17 cellular contexts compared by ENCODE assay signal in genomic region chr2:207763308-207763707, GRCh38. TPM values are rescaled to one million over a fixed set of nuclear protein-coding genes. Genes with fewer than 3 reads are reported as not detected.
DNase-seq lines count a peak whose midpoint lies in the region; FAIRE-seq and TF ChIP-seq lines count a peak whose summit lies in the region.
"Had no signal": no experiment of that assay in that cellular context is flagged by ENCODE, and none has a peak within 500 bp of the region (broad histone marks: within the 10 kb centered on the region; RNA-seq: fewer than 3 reads in every experiment).

No MANE protein-coding gene starts in this region.

- H3K4me1 ChIP-seq in Karpas-422 (ENCODE audit: low read length), result peaks cover 42% of the 10 kb centered on the region
- peaks cover 12 to 27% of the 10 kb centered on the region in 2 donors for H3K4me1 ChIP-seq in neuronal stem cell (ENCODE audit: control insufficient read depth in 2 of 2, insufficient read depth in 1 of 2, low read depth in 1 of 2, low read length in 2 of 2)
- peaks cover 14% of the 10 kb centered on the region for H3K4me1 ChIP-seq in CD8-positive, alpha-beta memory T cell (ENCODE audit: insufficient read depth, low read length)

- no peak overlapping the region for H3K14ac ChIP-seq in neuronal stem cell (ENCODE audit: low read length)

- no peak overlapping the region for H2BK120ac ChIP-seq in neuronal stem cell (ENCODE audit: low read depth, low read length)

- H3K9me3 Mint-ChIP-seq in CD8-positive, alpha-beta memory T cell, result peaks cover 0 to 2% (median 0%) of the 10 kb centered on the region in 5 donors
- H3K9me3 Mint-ChIP-seq: CD8-positive, alpha-beta T cell; IgD-negative memory B cell had no signal

- H2AFZ ChIP-seq in Karpas-422 (ENCODE audit: low read length), result no peak overlapping the region
- no peak overlapping the region for H2AFZ ChIP-seq in neuronal stem cell (ENCODE audit: low read length)
- H2AFZ ChIP-seq: GM23248 had no signal

- H3K4ac ChIP-seq in neuronal stem cell (ENCODE audit: low read length), result no peak overlapping the region

- no peaks in the 10 kb centered on the region for H3K36me3 Mint-ChIP-seq in CD8-positive, alpha-beta memory T cell
- H3K36me3 Mint-ChIP-seq: CD8-positive, alpha-beta T cell had no signal

- H3K27ac Mint-ChIP-seq in CD8-positive, alpha-beta memory T cell, result no peak overlapping the region
- H3K27ac Mint-ChIP-seq: CD8-positive, alpha-beta T cell; IgD-negative memory B cell had no signal

- no peak overlapping the region for H3K18ac ChIP-seq in neuronal stem cell (ENCODE audit: low read length)

- H2BK5ac ChIP-seq in neuronal stem cell (ENCODE audit: low read length), result no peak overlapping the region

- H3K27me3 ChIP-seq in Karpas-422 (ENCODE audit: low read length), result no peaks in the 10 kb centered on the region
- H3K27me3 ChIP-seq in neuronal stem cell (ENCODE audit: control insufficient read depth in 3 of 3, insufficient read depth in 3 of 3, low read depth in 1 of 3, low read length in 3 of 3), result no peaks in the 10 kb centered on the region
- H3K27me3 ChIP-seq in CD8-positive, alpha-beta memory T cell (ENCODE audit: insufficient read depth, low read length, poor library complexity, severe bottlenecking), result peaks cover 9% of the 10 kb centered on the region

- peaks cover 16 to 64% of the 10 kb centered on the region in 2 donors for H3K27me3 Mint-ChIP-seq in CD8-positive, alpha-beta memory T cell

- intact Hi-C loops in posterior cingulate gyrus (cut with DNase I), result no loop called here

- H3K36me3 ChIP-seq in Karpas-422 (ENCODE audit: insufficient read depth, low read length), result no peaks in the 10 kb centered on the region; the same call in 1 of the 2 replicates
- peaks cover 55 to 92% of the 10 kb centered on the region in 2 donors for H3K36me3 ChIP-seq in neuronal stem cell (replicated peaks in 1 of 2; ENCODE audit: control insufficient read depth in 2 of 2, insufficient read depth in 2 of 2, low read length in 2 of 2)
- H3K36me3 ChIP-seq in CD8-positive, alpha-beta memory T cell (ENCODE audit: insufficient read depth, low read length), result no peaks in the 10 kb centered on the region

- H3K9ac ChIP-seq in Karpas-422 (ENCODE audit: low read length), result peak overlapping the region; percentile 3
- H3K9ac ChIP-seq in neuronal stem cell (ENCODE audit: low read depth, low read length, poor library complexity), result peak overlapping the region; percentile 36
- H3K9ac ChIP-seq: GM23248 had no signal

- no CpG with 5 or more reads among the region's 3 CpGs for WGBS in neuronal stem cell (ENCODE audit: extremely low coverage in 2 of 2, insufficient read length in 2 of 2, insufficient replicate concordance in 1 of 2), 2 donors

- H3K27ac ChIP-seq in Karpas-422 (ENCODE audit: low read length), result peak overlapping the region; percentile 77
- H3K27ac ChIP-seq in neuronal stem cell (replicated peaks; ENCODE audit: low read length), result peak overlapping the region; percentile 61
- H3K27ac ChIP-seq in CD8-positive, alpha-beta memory T cell (ENCODE audit: low read depth, low read length), result no peak overlapping the region
- H3K27ac ChIP-seq: GM23248 had no signal

- H4K20me1 ChIP-seq in Karpas-422 (ENCODE audit: insufficient read depth, low read depth, low read length), result no peaks in the 10 kb centered on the region

- CTCF ChIA-PET in CD8-positive, alpha-beta memory T cell (lab: Charles Lee), result interaction anchor here (1.3 kb wide), 1 partner anchor 16 kb away, joined by 3 read pairs; no protein-coding TSS in a partner anchor

- no peaks in the 10 kb centered on the region for H3K79me1 ChIP-seq in neuronal stem cell (ENCODE audit: low read depth, low read length)

- TF ChIP-seq POLR2A in GM12891 (IDR thresholded peaks at IDR 0.05; ENCODE audit: low read depth, low read length), result no peak

- H3K4me2 ChIP-seq in Karpas-422 (ENCODE audit: low read depth, low read length, poor library complexity, severe bottlenecking), result peak overlapping the region; percentile 68
- H3K4me2 ChIP-seq in neuronal stem cell (ENCODE audit: insufficient read depth, low read length, poor library complexity, severe bottlenecking), result peak overlapping the region; percentile 79

- H3K4me3 ChIP-seq in Karpas-422 (ENCODE audit: low read length), result peak overlapping the region; percentile 28; the same call in 1 of the 2 replicates
- peak overlapping the region; percentile 15; the same call in 1 of the 2 replicates for H3K4me3 ChIP-seq in iPS-18c (ENCODE audit: insufficient read depth, low read depth, low read length)
- H3K4me3 ChIP-seq in neuronal stem cell (ENCODE audit: low read length in 2 of 2), result peak overlapping the region in 1 of 2 donors; percentile 73
- H3K4me3 ChIP-seq in CD8-positive, alpha-beta memory T cell (ENCODE audit: low read length), result no peak overlapping the region
- H3K4me3 ChIP-seq: GM23248 had no signal

- no peak overlapping the region for H3K4me3 Mint-ChIP-seq in CD8-positive, alpha-beta memory T cell
- H3K4me3 Mint-ChIP-seq: CD8-positive, alpha-beta T cell; IgD-negative memory B cell had no signal

- H2BK15ac ChIP-seq in neuronal stem cell (ENCODE audit: low read length), result no peak overlapping the region

- POLR2A ChIA-PET in CD8-positive, alpha-beta memory T cell (lab: Charles Lee), result no interaction called here

- H3K23ac ChIP-seq in neuronal stem cell (ENCODE audit: low read depth, low read length, poor library complexity), result no peak overlapping the region

- no peak overlapping the region for H4K91ac ChIP-seq in neuronal stem cell (ENCODE audit: low read depth, low read length, poor library complexity)

- no peaks in the 10 kb centered on the region for H3K9me3 ChIP-seq in Karpas-422 (ENCODE audit: low read length)
- no peaks in the 10 kb centered on the region for H3K9me3 ChIP-seq in iPS-18c (ENCODE audit: control insufficient read depth, insufficient read depth, low read length)
- peaks cover 0 to 11% of the 10 kb centered on the region in 2 donors for H3K9me3 ChIP-seq in neuronal stem cell (replicated peaks in 1 of 2; ENCODE audit: control insufficient read depth in 2 of 2, insufficient read depth in 1 of 2, low read depth in 1 of 2, low read length in 2 of 2)
- H3K9me3 ChIP-seq in CD8-positive, alpha-beta memory T cell (ENCODE audit: low read length), result no peaks in the 10 kb centered on the region

- DNase-seq in GM12891 (ENCODE audit: insufficient read length, low spot score) (no peak), Karpas-422 (no peak), neuronal stem cell (ENCODE audit: low spot score) (no peak), posterior cingulate gyrus (no peak), cortex of kidney (lab: John Stamatoyannopoulos, UW) (no peak), NCI-H1436 treated with DMSO at 0.1 percent for 48 hours (lab: John Stamatoyannopoulos, UW) (no peak)
- DNase-seq in CD8-positive, alpha-beta memory T cell, result no peak
- DNase-seq: CD8-positive, alpha-beta T cell; DND-41; GM23248; NCI-H187 treated with DMSO at 0.1 percent for 48 hours; NK-92 treated with Interleukin-12 subunit alpha and Interleukin-12 subunit beta, amount 100 ng/mL, for 24 hours; SHP77 treated with DMSO at 0.1 percent for 48 hours had no signal

- no peak overlapping the region for H2BK12ac ChIP-seq in neuronal stem cell (ENCODE audit: low read length)

- peaks cover 16 to 21% (median 16%) of the 10 kb centered on the region in 3 donors for H3K4me1 Mint-ChIP-seq in CD8-positive, alpha-beta memory T cell

- peak; percentile 35 for FAIRE-seq in GM12891 (lab: Jason Lieb, UNC)
- FAIRE-seq: G401.6, GM18507 had no signal

- H2AK5ac ChIP-seq in neuronal stem cell (ENCODE audit: low read depth, low read length), result no peak overlapping the region

- no peak overlapping the region for H4K8ac ChIP-seq in neuronal stem cell (ENCODE audit: low read depth, low read length)

- peaks cover 50% of the 10 kb centered on the region for H3K79me2 ChIP-seq in Karpas-422 (ENCODE audit: low read length)

- no peaks in the 10 kb centered on the region for H3K9me2 ChIP-seq in Karpas-422 (replicated peaks; ENCODE audit: insufficient read depth, low read length)

TF ChIP-seq in GM12891, 5 proteins besides CTCF, POLR2A, EP300 and RAD21:
- TF ChIP-seq PAX5 (IDR thresholded peaks at IDR 0.05; ENCODE audit: insufficient read depth, low read length, severe bottlenecking) (no peak), SPI1 (IDR thresholded peaks at IDR 0.05; ENCODE audit: low read depth, low read length) (no peak), TAF1 (IDR thresholded peaks at IDR 0.05; ENCODE audit: low read depth, low read length) (no peak), POU2F2 (IDR thresholded peaks at IDR 0.05; ENCODE audit: low read depth, low read length) (no peak), POLR2AphosphoS5 (IDR thresholded peaks at IDR 0.05; ENCODE audit: low read depth, low read length) (no peak)

RNA-seq across cellular contexts. Expression of gene FZD5, which starts 6.4 kb away (rescaled TPM):
- 0.18 TPM for polyA plus RNA-seq in GM12891 (2012; ENCODE audit: low read depth, missing spikeins)
- 4.0 and 4.8 TPM in 2 replicates for total RNA-seq in Karpas-422 (2014; rRNA removed; shearing (Covaris generic); ENCODE audit: low replicate concordance)
- polyA plus RNA-seq in neuronal stem cell (2013, experiment 1 of 2), result 267 TPM
- polyA plus RNA-seq in neuronal stem cell (2013, experiment 2 of 2), result 274 TPM
- 1 to 10 TPM; 1.1 to 1.2 TPM for total RNA-seq in CD8-positive, alpha-beta memory T cell
- polyA plus RNA-seq in CD8-positive, alpha-beta memory T cell, result 0.06 TPM

RNA-seq across cellular contexts. Expression of gene CCNYL1, which starts 51.9 kb away (rescaled TPM):
- 3.8 TPM for polyA plus RNA-seq in GM12891 (2012; ENCODE audit: low read depth, missing spikeins)
- total RNA-seq in Karpas-422 (2014; rRNA removed; shearing (Covaris generic); ENCODE audit: low replicate concordance), result 12.6 and 30.5 TPM in 2 replicates
- polyA plus RNA-seq in neuronal stem cell (2013, experiment 1 of 2), result 24.1 TPM
- 23.5 TPM for polyA plus RNA-seq in neuronal stem cell (2013, experiment 2 of 2)
- total RNA-seq in CD8-positive, alpha-beta memory T cell, result 1 to 10 TPM; 6.1 to 7.2 TPM
- 2.0 TPM for polyA plus RNA-seq in CD8-positive, alpha-beta memory T cell
